ENCODE assay signal across 8 cellular contexts in the genomic region with DNA sequence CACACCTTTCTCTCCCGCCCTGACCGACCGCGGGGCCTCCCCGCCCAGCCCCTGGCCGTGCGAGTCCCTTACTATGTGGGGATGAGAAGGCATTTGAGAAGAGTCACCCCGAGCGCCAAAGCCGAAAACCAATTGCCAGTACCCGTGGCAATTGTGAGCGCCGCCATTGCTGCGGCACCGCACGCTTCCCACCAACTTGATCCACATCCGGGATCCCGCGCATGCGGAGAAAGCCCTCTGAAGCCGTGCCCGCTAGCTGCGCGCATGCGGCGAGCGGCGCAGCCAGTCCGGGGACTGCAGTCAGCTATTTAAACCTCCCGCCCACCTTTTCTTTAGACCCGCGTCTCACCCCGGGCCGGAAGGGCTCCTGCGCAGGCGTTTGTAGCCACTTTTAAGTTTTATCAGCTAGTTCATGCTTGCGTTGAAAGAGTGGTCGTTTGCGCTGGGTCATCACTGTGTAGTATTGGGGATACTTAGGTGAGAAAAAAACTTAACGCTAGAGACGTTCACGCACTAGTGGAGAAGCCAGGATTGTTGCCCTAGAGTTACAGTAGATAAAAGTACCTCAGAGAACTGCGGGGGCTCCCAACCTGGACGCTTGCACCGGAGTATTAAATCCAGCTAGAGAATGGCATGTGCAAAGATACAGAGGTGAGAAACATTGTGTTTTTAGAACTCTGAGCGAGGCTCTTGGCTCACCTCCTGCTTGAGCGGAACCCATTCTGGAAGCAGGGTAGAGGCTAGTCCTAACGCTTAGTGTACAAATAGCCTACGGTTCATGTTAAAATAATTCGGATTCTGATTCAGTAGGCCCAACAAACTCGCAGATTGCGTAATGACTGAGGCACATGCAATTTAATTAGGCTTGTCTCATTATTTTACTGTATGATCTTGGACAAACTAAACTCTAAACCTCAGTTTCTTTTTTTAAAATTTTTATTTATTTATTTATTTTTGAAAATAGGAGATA. TPM values are rescaled to one million over a fixed set of nuclear protein-coding genes. Genes with fewer than 3 reads are reported as not detected.
DNase-seq lines count a peak whose midpoint lies in the region; ATAC-seq and TF ChIP-seq lines count a peak whose summit lies in the region.

A gene (minus strand): TSS at position 205 of the 970 bp plus-strand sequence. CDS start 38 bp downstream, at position 167.

- TF ChIP-seq POLR2A in GM10847 (IDR thresholded peaks at IDR 0.05; ENCODE audit: extremely low read depth, insufficient read length), result peak; percentile 86
- TF ChIP-seq POLR2A in tibial nerve (IDR thresholded peaks at IDR 0.05), result peak in 1 of 2 donors; percentile 45

- H3K4me1 ChIP-seq in parathyroid adenoma (no peaks in the 10 kb centered on the region), tibial nerve (peaks cover 0 to 25% (median 0%) of the 10 kb centered on the region in 4 donors)

- TF ChIP-seq EP300 in tibial nerve (IDR thresholded peaks at IDR 0.05), result peak; percentile 84 to 86

- TF ChIP-seq CTCF in SU-DHL-6 (IDR thresholded peaks at IDR 0.05; ENCODE audit: insufficient read depth, low read length, poor library complexity, severe bottlenecking) (no peak), parathyroid adenoma (IDR thresholded peaks at IDR 0.05) (no peak), tibial nerve (IDR thresholded peaks at IDR 0.05) (peak in 1 of 5 experiments; percentile 40)

- peak within 1 kb of the TSS; percentile 63 for H3K27ac ChIP-seq in SU-DHL-6 (ENCODE audit: low read depth, low read length)
- peak within 1 kb of the TSS; percentile 57 for H3K27ac ChIP-seq in parathyroid adenoma
- peak within 1 kb of the TSS in 3 of 4 donors; percentile 34 to 82 (median 62) for H3K27ac ChIP-seq in tibial nerve

- intact Hi-C loops in Right ventricle myocardium inferior (cut with DNase I), result loop anchor here (1.0 to 5.0 kb wide), 4 partner anchors 30 to 278 kb away; a partner anchor contains a TSS

- H3K4me2 ChIP-seq in SU-DHL-6 (ENCODE audit: low read depth, low read length, poor library complexity, severe bottlenecking) (peak within 1 kb of the TSS; percentile 94), parathyroid adenoma (ENCODE audit: low read length) (peak within 1 kb of the TSS; percentile 80)

- ATAC-seq in HG02678 (IDR thresholded peaks at IDR 0.05; ENCODE audit: unreplicated experiment) (peak; percentile 95), Right ventricle myocardium inferior (peak; percentile 99)

- H3K9me3 ChIP-seq in SU-DHL-6 (ENCODE audit: insufficient read depth, low read length) (no peaks in the 10 kb centered on the region), parathyroid adenoma (ENCODE audit: control insufficient read depth, low read length) (no peaks in the 10 kb centered on the region), tibial nerve (no peaks in the 10 kb centered on the region)

- no peaks in the 10 kb centered on the region for H3K9me2 ChIP-seq in SU-DHL-6 (replicated peaks; ENCODE audit: insufficient read depth, low read length)

- no peaks in the 10 kb centered on the region for H3F3A ChIP-seq in SU-DHL-6 (ENCODE audit: insufficient read depth)

- peak within 1 kb of the TSS; percentile 97 for H3K4me3 ChIP-seq in SU-DHL-6 (ENCODE audit: insufficient read depth, low read length, poor library complexity, severe bottlenecking)
- peak within 1 kb of the TSS; percentile 76 for H3K4me3 ChIP-seq in parathyroid adenoma (ENCODE audit: low read depth, low read length)
- peak within 1 kb of the TSS; percentile 52 to 77 (median 54) for H3K4me3 ChIP-seq in tibial nerve

- H2AFZ ChIP-seq in SU-DHL-6 (ENCODE audit: low read depth, low read length, severe bottlenecking) (peak within 1 kb of the TSS; percentile 75), parathyroid adenoma (peak within 1 kb of the TSS; percentile 89)

- WGBS in tibial nerve, 2 donors, result 1 to 3% methylated on average over 51 to 52 of the region's 52 CpGs

- H3K36me3 ChIP-seq in SU-DHL-6 (ENCODE audit: low read length) (no peaks in the 10 kb centered on the region), parathyroid adenoma (ENCODE audit: control insufficient read depth, insufficient read depth, low read length) (no peaks in the 10 kb centered on the region), tibial nerve (peaks cover 0 to 22% (median 0%) of the 10 kb centered on the region in 3 donors)

- H3K9ac ChIP-seq in SU-DHL-6 (ENCODE audit: low read length), result peak within 1 kb of the TSS; percentile 79
- no peak within 1 kb of the TSS for H3K9ac ChIP-seq in parathyroid adenoma

- H3K79me2 ChIP-seq in SU-DHL-6 (ENCODE audit: insufficient read depth, low read length) (peaks cover 29% of the 10 kb centered on the region), parathyroid adenoma (peaks cover 2% of the 10 kb centered on the region)

- DNase-seq in NCI-H128 (lab: John Stamatoyannopoulos, UW; ENCODE audit: unreplicated experiment) (peak; percentile 98), Right ventricle myocardium inferior (ENCODE audit: missing footprints) (peak; percentile 98), tibial nerve (ENCODE audit: low spot score in 2 of 2) (peak; percentile 85 to 91)
- peak; percentile 94 for DNase-seq in activated naive CD8-positive, alpha-beta T cell treated with anti-CD3 and anti-CD28 coated beads, Interleukin-2, amount 50 U/mL, for 16 hours (ENCODE audit: low read depth, low spot score)

- no peaks in the 10 kb centered on the region for H4K20me1 ChIP-seq in SU-DHL-6 (ENCODE audit: low read depth, low read length)

- no peaks in the 10 kb centered on the region for H3K27me3 ChIP-seq in SU-DHL-6 (ENCODE audit: low read length)
- no peaks in the 10 kb centered on the region for H3K27me3 ChIP-seq in parathyroid adenoma (ENCODE audit: control insufficient read depth, insufficient read depth, low read length)
- no peaks in the 10 kb centered on the region for H3K27me3 ChIP-seq in tibial nerve

RNA-seq across cellular contexts. Expression of the gene that starts here (rescaled TPM):
- total RNA-seq in Right ventricle myocardium inferior (16.7 TPM), tibial nerve (10 to 100 TPM; 24.9 to 43.5 (median 32.0) TPM)

Comparison
In these comparisons a context has a peak if more than half of its experiments do, and no peak if none do; other contexts are left out.
1. Peak in every context shown above with its lines: DNase-seq, ATAC-seq, H3K4me3 ChIP-seq and H3K27ac ChIP-seq.